ENCODE assay signal across 8 cellular contexts in genomic region chr2:171688129-171688465, GRCh38. TPM values are rescaled to one million over a fixed set of nuclear protein-coding genes. Genes with fewer than 3 reads are reported as not detected.
DNase-seq lines count a peak whose midpoint lies in the region; ATAC-seq and TF ChIP-seq lines count a peak whose summit lies in the region.

No MANE protein-coding gene starts in this region.

- peak overlapping the region; percentile 94 for H2AFZ ChIP-seq in PC-3 (ENCODE audit: low read length)
- H2AFZ ChIP-seq in neuronal stem cell (ENCODE audit: low read length) = peak overlapping the region; percentile 91

- intact Hi-C loops in PC-3 (cut with micrococcal nuclease) = no loop called here

- WGBS in neuronal stem cell (ENCODE audit: extremely low coverage in 2 of 2, insufficient read length in 2 of 2, insufficient replicate concordance in 1 of 2), 2 donors = no CpG with 5 or more reads among the region's 10 CpGs

- peak overlapping the region; percentile 87 to 98 (median 96) for H3K4me3 Mint-ChIP-seq in CD8-positive, alpha-beta memory T cell

- H3K27me3 ChIP-seq in CD8-positive, alpha-beta memory T cell (ENCODE audit: insufficient read depth, low read length, poor library complexity, severe bottlenecking) = no peaks in the 10 kb centered on the region
- H3K27me3 ChIP-seq in PC-3 (ENCODE audit: low read length) = peaks cover 4% of the 10 kb centered on the region; the same call in 1 of the 2 replicates
- H3K27me3 ChIP-seq in neuronal stem cell (ENCODE audit: control insufficient read depth in 3 of 3, insufficient read depth in 3 of 3, low read depth in 1 of 3, low read length in 3 of 3) = no peaks in the 10 kb centered on the region

- BruUV-seq in PC-3 (replicated peaks; lab: Mats Ljungman, UMichigan) = no TSS peak

- peak overlapping the region; percentile 68 for H3K27ac ChIP-seq in CD8-positive, alpha-beta memory T cell (ENCODE audit: low read depth, low read length)
- H3K27ac ChIP-seq in PC-3 (ENCODE audit: low read length) (peak overlapping the region; percentile 80), neuronal stem cell (replicated peaks; ENCODE audit: low read length) (no peak overlapping the region)

- peak overlapping the region; percentile 89 for H3K9ac ChIP-seq in PC-3 (ENCODE audit: low read length)
- peak overlapping the region; percentile 91 for H3K9ac ChIP-seq in neuronal stem cell (ENCODE audit: low read depth, low read length, poor library complexity)

- peak overlapping the region; percentile 10 for H3K14ac ChIP-seq in neuronal stem cell (ENCODE audit: low read length)

- H3K23ac ChIP-seq in neuronal stem cell (ENCODE audit: low read depth, low read length, poor library complexity) = peak overlapping the region; percentile 83

- peaks cover 55% of the 10 kb centered on the region for H3K79me2 ChIP-seq in PC-3 (ENCODE audit: low read length)

- H3K27me3 Mint-ChIP-seq in CD8-positive, alpha-beta memory T cell = peaks cover 0 to 2% of the 10 kb centered on the region in 2 donors

- H4K91ac ChIP-seq in neuronal stem cell (ENCODE audit: low read depth, low read length, poor library complexity) = no peak overlapping the region

- POLR2A ChIA-PET in CD8-positive, alpha-beta memory T cell (lab: Charles Lee) = no interaction called here
- POLR2A ChIA-PET in PC-3 (lab: Charles Lee; ENCODE audit: unreplicated experiment) = no interaction called here

- no peak overlapping the region for H2BK120ac ChIP-seq in neuronal stem cell (ENCODE audit: low read depth, low read length)

- H3K9me2 ChIP-seq in PC-3 (replicated peaks; ENCODE audit: low read length) = no peaks in the 10 kb centered on the region

- peak; percentile 22 for ATAC-seq in GM21619 (IDR thresholded peaks at IDR 0.05; ENCODE audit: unreplicated experiment)
- peak; percentile 3; the same call in 1 of the 2 replicates for ATAC-seq in PC-3

- no peaks in the 10 kb centered on the region for H3F3A ChIP-seq in PC-3 (ENCODE audit: low read length, unreplicated experiment)

- H4K8ac ChIP-seq in neuronal stem cell (ENCODE audit: low read depth, low read length) = no peak overlapping the region

- no peak overlapping the region for H2BK5ac ChIP-seq in neuronal stem cell (ENCODE audit: low read length)

- peaks cover 16% of the 10 kb centered on the region for H4K20me1 ChIP-seq in PC-3 (ENCODE audit: low read length)

- H3K4me3 ChIP-seq in CD8-positive, alpha-beta memory T cell (ENCODE audit: low read length) = peak overlapping the region; percentile 94
- peak overlapping the region; percentile 90 for H3K4me3 ChIP-seq in PC-3 (ENCODE audit: low read length)
- peak overlapping the region; percentile 78 for H3K4me3 ChIP-seq in epithelial cell of proximal tubule (ENCODE audit: low read depth, low read length)
- H3K4me3 ChIP-seq in neuronal stem cell (ENCODE audit: low read length in 2 of 2) = peak overlapping the region; percentile 70 to 94

- no peaks in the 10 kb centered on the region for H3K9me3 ChIP-seq in CD8-positive, alpha-beta memory T cell (ENCODE audit: low read length)
- H3K9me3 ChIP-seq in PC-3 (ENCODE audit: low read length) = no peaks in the 10 kb centered on the region
- no peaks in the 10 kb centered on the region for H3K9me3 ChIP-seq in neuronal stem cell (replicated peaks in 1 of 2; ENCODE audit: control insufficient read depth in 2 of 2, insufficient read depth in 1 of 2, low read depth in 1 of 2, low read length in 2 of 2)

- no peak overlapping the region for H2BK12ac ChIP-seq in neuronal stem cell (ENCODE audit: low read length)

- peak overlapping the region; percentile 69 for H3K18ac ChIP-seq in neuronal stem cell (ENCODE audit: low read length)

- H3K79me1 ChIP-seq in neuronal stem cell (ENCODE audit: low read depth, low read length) = peaks cover 2% of the 10 kb centered on the region

- peak overlapping the region; percentile 95 for H3K4me2 ChIP-seq in PC-3 (ENCODE audit: low read length)
- H3K4me2 ChIP-seq in neuronal stem cell (ENCODE audit: insufficient read depth, low read length, poor library complexity, severe bottlenecking) = peak overlapping the region; percentile 56

- DNase-seq in CD8-positive, alpha-beta memory T cell = no peak
- DNase-seq in PC-3 (no peak), epithelial cell of proximal tubule (ENCODE audit: low read depth) (no peak), neuronal stem cell (ENCODE audit: low spot score) (no peak), AML-193 (lab: John Stamatoyannopoulos, UW) (no peak), NCI-H446 (lab: John Stamatoyannopoulos, UW) (no peak)
- DNase-seq in activated CD8-positive, alpha-beta memory T cell treated with anti-CD3 and anti-CD28 coated beads, Interleukin-2, amount 50 U/mL, for 48 hours = no peak

- peaks cover 0 to 39% (median 8%) of the 10 kb centered on the region in 3 donors for H3K36me3 Mint-ChIP-seq in CD8-positive, alpha-beta memory T cell

- peak overlapping the region; percentile 57 to 94 (median 88) for H3K27ac Mint-ChIP-seq in CD8-positive, alpha-beta memory T cell

- CTCF ChIA-PET in CD8-positive, alpha-beta memory T cell (lab: Charles Lee) = no interaction called here
- CTCF ChIA-PET in PC-3 (lab: Charles Lee) = interaction anchor here (1.0 kb wide), 1 partner anchor 92 kb away, joined by 3 read pairs; no protein-coding TSS in a partner anchor

- peaks cover 29 to 45% (median 42%) of the 10 kb centered on the region in 3 donors for H3K4me1 Mint-ChIP-seq in CD8-positive, alpha-beta memory T cell

- TF ChIP-seq CTCF in PC-3 (conservative IDR thresholded peaks at IDR 0.05; ENCODE audit: low read depth, low read length) (no peak), epithelial cell of proximal tubule (conservative IDR thresholded peaks at IDR 0.05; ENCODE audit: low read depth, low read length) (no peak)

- no peak overlapping the region for H2BK15ac ChIP-seq in neuronal stem cell (ENCODE audit: low read length)

- H3K4me1 ChIP-seq in CD8-positive, alpha-beta memory T cell (ENCODE audit: insufficient read depth, low read length) = peaks cover 15% of the 10 kb centered on the region
- peaks cover 11% of the 10 kb centered on the region for H3K4me1 ChIP-seq in PC-3 (ENCODE audit: insufficient read depth, low read length)
- peaks cover 0 to 6% of the 10 kb centered on the region in 2 donors for H3K4me1 ChIP-seq in neuronal stem cell (ENCODE audit: control insufficient read depth in 2 of 2, insufficient read depth in 1 of 2, low read depth in 1 of 2, low read length in 2 of 2)

- no peaks in the 10 kb centered on the region for H3K9me3 Mint-ChIP-seq in CD8-positive, alpha-beta memory T cell

- H3K4ac ChIP-seq in neuronal stem cell (ENCODE audit: low read length) = no peak overlapping the region

- H2AK5ac ChIP-seq in neuronal stem cell (ENCODE audit: low read depth, low read length) = peak overlapping the region; percentile 8

- H3K36me3 ChIP-seq in CD8-positive, alpha-beta memory T cell (ENCODE audit: insufficient read depth, low read length) = peaks cover 7% of the 10 kb centered on the region
- H3K36me3 ChIP-seq in PC-3 (ENCODE audit: low read depth, low read length) = peaks cover 19% of the 10 kb centered on the region; the same call in 1 of the 2 replicates
- peaks cover 2 to 34% of the 10 kb centered on the region in 2 donors for H3K36me3 ChIP-seq in neuronal stem cell (replicated peaks in 1 of 2; ENCODE audit: control insufficient read depth in 2 of 2, insufficient read depth in 2 of 2, low read length in 2 of 2)

RNA-seq across cellular contexts. Expression of gene DYNC1I2, which starts 0.8 kb away (rescaled TPM):
- 10 to 100 TPM; 48.3 to 50.4 TPM for total RNA-seq in CD8-positive, alpha-beta memory T cell
- polyA plus RNA-seq in CD8-positive, alpha-beta memory T cell = 27.6 TPM
- total RNA-seq in PC-3 (2014; rRNA removed) = 56.4 and 58.5 TPM in 2 replicates
- 128 and 146 TPM in 2 replicates for total RNA-seq in epithelial cell of proximal tubule
- polyA plus RNA-seq in neuronal stem cell (2013, experiment 1 of 2) = 178 TPM
- polyA plus RNA-seq in neuronal stem cell (2013, experiment 2 of 2) = 186 TPM
